24 cellular contexts compared by ENCODE assay signal in genomic region chr2:57515366-57515765, GRCh38.
DNase-seq lines count a peak whose midpoint lies in the region; ATAC-seq, FAIRE-seq and TF ChIP-seq lines count a peak whose summit lies in the region.
"Had no signal": no experiment of that assay in that cellular context is flagged by ENCODE, and none has a peak within 500 bp of the region (broad histone marks: within the 10 kb centered on the region; RNA-seq: fewer than 3 reads in every experiment).

No MANE protein-coding gene starts in this region.

- no peak for TF ChIP-seq POLR2A in gastrocnemius medialis (IDR thresholded peaks at IDR 0.05)

- intact Hi-C loops in gastrocnemius medialis (cut with DNase I; ENCODE audit: low total_unique reads), result no loop called here

- DNase-seq in DMS153 (lab: John Stamatoyannopoulos, UW) (peak; percentile 77), DMS153 treated with DMSO at 0.1 percent for 48 hours (lab: John Stamatoyannopoulos, UW; ENCODE audit: unreplicated experiment) (no peak), DMS53 treated with DMSO at 0.1 percent for 48 hours (lab: John Stamatoyannopoulos, UW; ENCODE audit: unreplicated experiment) (peak; percentile 10), NCI-H69 (lab: John Stamatoyannopoulos, UW) (peak; percentile 88), bronchial epithelial cell (ENCODE audit: low read depth) (peak; percentile 27), gastrocnemius medialis (no peak), NCI-H2081 treated with DMSO at 0.1 percent for 48 hours (lab: John Stamatoyannopoulos, UW) (no peak)
- DNase-seq: BE2C; Calu3; CD8-positive, alpha-beta memory T cell; HCEC 1CT; NCI-H1048; NCI-H1694; NCI-H2029 treated with DMSO at 0.1 percent for 48 hours; NCI-H446; NCI-H524 treated with DMSO at 0.1 percent for 48 hours; PC-9; T-helper 1 cell had no signal

- no peaks in the 10 kb centered on the region for H3K27me3 ChIP-seq in bronchial epithelial cell (ENCODE audit: control insufficient read depth, insufficient read depth, low read length)
- no peaks in the 10 kb centered on the region for H3K27me3 ChIP-seq in gastrocnemius medialis
- H3K27me3 ChIP-seq: BE2C, SJSA1 had no signal

- no peaks in the 10 kb centered on the region for H3K9me3 ChIP-seq in gastrocnemius medialis
- H3K9me3 ChIP-seq: BE2C, SJSA1 had no signal

- FAIRE-seq in bronchial epithelial cell (lab: Jason Lieb, UNC), result no peak
- FAIRE-seq: G401.6, H1 had no signal

- H3K4me1 ChIP-seq in gastrocnemius medialis, result no peaks in the 10 kb centered on the region
- H3K4me1 ChIP-seq: BE2C, SJSA1 had no signal

- no peak for TF ChIP-seq CTCF in bronchial epithelial cell (IDR thresholded peaks at IDR 0.05; ENCODE audit: insufficient read depth, low read length, severe bottlenecking)
- no peak for TF ChIP-seq CTCF in gastrocnemius medialis (IDR thresholded peaks at IDR 0.05 in 4 of 5, conservative IDR thresholded peaks at IDR 0.05 in 1 of 5)

- H3K27ac ChIP-seq in gastrocnemius medialis, result no peak overlapping the region
- H3K27ac ChIP-seq: 22Rv1, PC-9, SJSA1 had no signal

- H3K4me3 ChIP-seq in bronchial epithelial cell (ENCODE audit: low read depth, low read length) (no peak overlapping the region), gastrocnemius medialis (no peak overlapping the region)
- H3K4me3 ChIP-seq: PC-9, SJSA1 had no signal

- no peaks in the 10 kb centered on the region for H3K36me3 ChIP-seq in bronchial epithelial cell (ENCODE audit: control insufficient read depth, insufficient read depth, low read length)
- no peaks in the 10 kb centered on the region for H3K36me3 ChIP-seq in gastrocnemius medialis
- H3K36me3 ChIP-seq: BE2C, SJSA1 had no signal

- in situ Hi-C loops in gastrocnemius medialis (cut with MboI; ENCODE audit: low sequenced_read_pairs in 4 of 4), result loop anchor here (25.0 kb wide), 2 partner anchors 1328 to 1803 kb away; partner anchors contain the start of gene CCDC85A (in 4 of the 4)

- ATAC-seq in gastrocnemius medialis (no peak), GM21390 (IDR thresholded peaks at IDR 0.05; ENCODE audit: unreplicated experiment) (no peak)
- ATAC-seq: Right ventricle myocardium inferior had no signal

Comparison
In these comparisons a context has a peak if more than half of its experiments do, and no peak if none do; other contexts are left out.
1. DNase-seq: peak in DMS153 (single experiment), DMS53 treated with DMSO at 0.1 percent for 48 hours (single experiment), NCI-H69 (single experiment) and bronchial epithelial cell (single experiment); none in DMS153 treated with DMSO at 0.1 percent for 48 hours (single experiment), gastrocnemius medialis (0 of 2) and NCI-H2081 treated with DMSO at 0.1 percent for 48 hours (single experiment).